Comparison of ENCODE assay signal across 17 cellular contexts in the genomic region with DNA sequence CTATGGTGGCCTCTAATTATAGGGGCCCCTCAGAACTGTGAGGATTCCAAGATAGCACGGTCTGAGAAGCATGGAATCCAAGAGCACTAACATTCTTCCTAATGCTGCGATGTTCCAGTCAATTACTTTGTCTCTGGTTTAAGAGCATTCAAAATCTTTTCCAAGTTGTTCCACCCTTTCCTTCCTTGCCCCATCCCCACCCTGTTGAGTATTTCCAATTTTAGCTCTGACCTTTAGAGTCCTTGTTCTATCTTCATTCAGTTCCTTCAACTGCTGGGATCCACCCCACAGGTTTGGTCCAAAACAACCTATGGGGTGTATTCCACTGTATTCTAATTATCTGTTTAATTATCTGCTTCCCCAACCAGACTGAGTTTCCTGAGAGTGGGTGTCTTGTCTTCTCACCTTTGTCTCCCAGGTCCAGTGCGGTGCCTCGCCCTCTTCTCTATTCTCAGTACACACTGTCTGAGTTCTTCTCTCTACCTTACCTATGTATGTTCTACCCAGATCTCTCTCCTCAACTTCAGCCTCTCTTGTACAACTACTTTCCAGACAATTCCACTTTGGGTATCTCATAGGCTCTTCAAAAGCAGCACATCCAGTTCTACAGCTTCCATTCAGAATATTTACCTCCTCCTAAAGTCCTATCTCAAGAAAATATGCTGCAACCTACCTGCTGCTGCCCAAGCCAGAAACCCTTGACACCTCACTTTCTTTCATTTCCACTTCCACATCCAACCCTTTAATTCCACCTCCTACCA. TPM values are rescaled to one million over a fixed set of nuclear protein-coding genes. Genes with fewer than 3 reads are reported as not detected.
DNase-seq lines count a peak whose midpoint lies in the region; ATAC-seq and TF ChIP-seq lines count a peak whose summit lies in the region.
"Had no signal": no experiment of that assay in that cellular context is flagged by ENCODE, and none has a peak within 500 bp of the region (broad histone marks: within the 10 kb centered on the region; RNA-seq: fewer than 3 reads in every experiment).

No MANE protein-coding gene starts in this region.

- no peaks in the 10 kb centered on the region; the same call in 2 of the 3 replicates for H3K36me3 Mint-ChIP-seq in GM23338 (ENCODE audit: low read depth)
- peaks cover 3% of the 10 kb centered on the region for H3K36me3 Mint-ChIP-seq in activated CD4-positive, alpha-beta memory T cell treated with anti-CD3 and anti-CD28 coated beads, Interleukin-2, amount 10 ng/mL, durations not matched to agents 7 days and 5 days (ENCODE audit: low read depth)
- H3K36me3 Mint-ChIP-seq: mesothelial cell of epicardium had no signal

- H3K36me3 ChIP-seq in GM23338 (ENCODE audit: insufficient read depth) (no peaks in the 10 kb centered on the region), parathyroid adenoma (ENCODE audit: control insufficient read depth, insufficient read depth, low read length) (no peaks in the 10 kb centered on the region)
- H3K36me3 ChIP-seq: BLaER1 treated with 17β-estradiol and CSF1 and Interleukin-3, amounts not matched to agents 10 nM and 100 nM; ovary had no signal

- H3K27me3 Mint-ChIP-seq in GM23338 (ENCODE audit: insufficient read depth, low read depth, poor library complexity) = no peaks in the 10 kb centered on the region
- peaks cover 13% of the 10 kb centered on the region for H3K27me3 Mint-ChIP-seq in activated CD4-positive, alpha-beta memory T cell treated with anti-CD3 and anti-CD28 coated beads, Interleukin-2, amount 10 ng/mL, durations not matched to agents 7 days and 5 days

- peak overlapping the region; percentile 4; the same call in 1 of the 2 replicates for H2AFZ ChIP-seq in GM23338
- H2AFZ ChIP-seq in parathyroid adenoma = no peak overlapping the region

- H3F3A ChIP-seq in GM23338 (replicated peaks; ENCODE audit: low read depth) = no peaks in the 10 kb centered on the region

- H3K9ac ChIP-seq in parathyroid adenoma = no peak overlapping the region
- H3K9ac ChIP-seq: BLaER1 treated with 17β-estradiol and CSF1 and Interleukin-3, amounts not matched to agents 10 nM and 100 nM had no signal

- peaks cover 9% of the 10 kb centered on the region for H3K4me1 ChIP-seq in GM23338 (ENCODE audit: insufficient read depth)
- no peaks in the 10 kb centered on the region for H3K4me1 ChIP-seq in parathyroid adenoma

- H3K27ac ChIP-seq in C4-2B (peak overlapping the region; percentile 46; the same call in 1 of the 2 replicates), GM23338 (ENCODE audit: low read depth) (no peak overlapping the region), parathyroid adenoma (peak overlapping the region; percentile 2)
- H3K27ac ChIP-seq: BLaER1 treated with 17β-estradiol and CSF1 and Interleukin-3, amounts not matched to agents 10 nM and 100 nM; ovary had no signal

- H3K9me3 Mint-ChIP-seq in GM23338 = peaks cover 8% of the 10 kb centered on the region
- peaks cover 6% of the 10 kb centered on the region for H3K9me3 Mint-ChIP-seq in activated CD4-positive, alpha-beta memory T cell treated with anti-CD3 and anti-CD28 coated beads, Interleukin-2, amount 10 ng/mL, durations not matched to agents 7 days and 5 days

- H3K4me3 ChIP-seq in GM23338 = no peak overlapping the region
- H3K4me3 ChIP-seq in parathyroid adenoma (ENCODE audit: low read depth, low read length) = no peak overlapping the region
- H3K4me3 ChIP-seq: BLaER1 treated with 17β-estradiol and CSF1 and Interleukin-3, amounts not matched to agents 10 nM and 100 nM; ovary had no signal

- H4K20me1 ChIP-seq in GM23338 (replicated peaks; ENCODE audit: insufficient read depth) = no peaks in the 10 kb centered on the region
- H4K20me1 ChIP-seq: BLaER1 treated with 17β-estradiol and CSF1 and Interleukin-3, amounts not matched to agents 10 nM and 100 nM had no signal

- TF ChIP-seq CTCF in C4-2B (conservative IDR thresholded peaks at IDR 0.05) = no peak
- TF ChIP-seq CTCF in GM23338 (conservative IDR thresholded peaks at IDR 0.05; ENCODE audit: low read depth in 2 of 2) = no peak
- no peak for TF ChIP-seq CTCF in parathyroid adenoma (IDR thresholded peaks at IDR 0.05)

- H3K79me2 ChIP-seq in GM23338 (replicated peaks; ENCODE audit: insufficient read depth) = no peaks in the 10 kb centered on the region
- no peaks in the 10 kb centered on the region for H3K79me2 ChIP-seq in parathyroid adenoma

- CTCF ChIA-PET in activated CD4-positive, alpha-beta memory T cell treated with anti-CD3 and anti-CD28 coated beads, Interleukin-2, amount 10 ng/mL, durations not matched to agents 7 days and 5 days (lab: Charles Lee) = interaction anchor here (1.1 to 2.2 kb wide), 3 partner anchors 20 to 377 kb away, joined by 3 to 7 read pairs (median 6); no protein-coding TSS in a partner anchor

- H3K4me2 ChIP-seq in GM23338 (no peak overlapping the region), parathyroid adenoma (ENCODE audit: low read length) (no peak overlapping the region)

- no peaks in the 10 kb centered on the region for H3K9me3 ChIP-seq in parathyroid adenoma (ENCODE audit: control insufficient read depth, low read length)
- H3K9me3 ChIP-seq: ovary had no signal

- ATAC-seq in GM23338 (no peak), left ventricle myocardium superior (peak; percentile 56), HG03354 (IDR thresholded peaks at IDR 0.05; ENCODE audit: poor library complexity, severe bottlenecking, unreplicated experiment) (no peak)
- ATAC-seq: activated naive CD8-positive, alpha-beta T cell treated with anti-CD3 and anti-CD28 coated beads, Interleukin-2, amount 50 U/mL, for 24 hours; natural killer cell had no signal

- no peaks in the 10 kb centered on the region; the same call in 1 of the 2 replicates for H3K9me2 ChIP-seq in GM23338 (ENCODE audit: insufficient read depth)

- POLR2A ChIA-PET in activated CD4-positive, alpha-beta memory T cell treated with anti-CD3 and anti-CD28 coated beads, Interleukin-2, amount 10 ng/mL, durations not matched to agents 7 days and 5 days (lab: Charles Lee) = interaction anchor here (0.7 kb wide), 1 partner anchor 25 kb away, joined by 3 read pairs; a partner anchor contains a TSS

- no peak overlapping the region for H3K27ac Mint-ChIP-seq in GM23338
- no peak overlapping the region for H3K27ac Mint-ChIP-seq in activated CD4-positive, alpha-beta memory T cell treated with anti-CD3 and anti-CD28 coated beads, Interleukin-2, amount 10 ng/mL, durations not matched to agents 7 days and 5 days
- H3K27ac Mint-ChIP-seq: activated naive CD8-positive, alpha-beta T cell treated with anti-CD3 and anti-CD28 coated beads, Interleukin-2, amount 50 U/mL, for 24 hours; WTC11 had no signal

- H3K4me3 Mint-ChIP-seq in GM23338 = no peak overlapping the region
- no peak overlapping the region for H3K4me3 Mint-ChIP-seq in activated CD4-positive, alpha-beta memory T cell treated with anti-CD3 and anti-CD28 coated beads, Interleukin-2, amount 10 ng/mL, durations not matched to agents 7 days and 5 days
- H3K4me3 Mint-ChIP-seq: activated naive CD8-positive, alpha-beta T cell treated with anti-CD3 and anti-CD28 coated beads, Interleukin-2, amount 50 U/mL, for 24 hours; mesothelial cell of epicardium; natural killer cell; WTC11 had no signal

- peaks cover 17% of the 10 kb centered on the region for H3K4me1 Mint-ChIP-seq in GM23338
- peaks cover 3% of the 10 kb centered on the region for H3K4me1 Mint-ChIP-seq in activated CD4-positive, alpha-beta memory T cell treated with anti-CD3 and anti-CD28 coated beads, Interleukin-2, amount 10 ng/mL, durations not matched to agents 7 days and 5 days

- H3K27me3 ChIP-seq in GM23338 (ENCODE audit: insufficient read depth) (no peaks in the 10 kb centered on the region), parathyroid adenoma (ENCODE audit: control insufficient read depth, insufficient read depth, low read length) (no peaks in the 10 kb centered on the region)
- H3K27me3 ChIP-seq: BLaER1 treated with 17β-estradiol and CSF1 and Interleukin-3, amounts not matched to agents 10 nM and 100 nM; ovary had no signal

- intact Hi-C loops in left ventricle myocardium superior (cut with micrococcal nuclease) = no loop called here

- DNase-seq in GM23338 (ENCODE audit: low spot score) (no peak), left ventricle myocardium superior (no peak), MV-4-11 (lab: John Stamatoyannopoulos, UW) (no peak)
- DNase-seq in activated CD4-positive, alpha-beta memory T cell treated with anti-CD3 and anti-CD28 coated beads, Interleukin-2, amount 10 ng/mL, durations not matched to agents 7 days and 5 days = no peak
- DNase-seq: activated CD4-positive, alpha-beta T cell treated with anti-CD3 and anti-CD28 coated beads, Interleukin-2, amount 50 U/mL, for 4 hours; activated effector memory CD4-positive, alpha-beta T cell treated with anti-CD3 and anti-CD28 coated beads, Interleukin-2, amount 50 U/mL, for 16 hours; activated naive CD8-positive, alpha-beta T cell treated with anti-CD3 and anti-CD28 coated beads, Interleukin-2, amount 50 U/mL, for 24 hours; effector CD4-positive, alpha-beta T cell; Karpas-422; natural killer cell; ovary had no signal

TF ChIP-seq in GM23338, 12 proteins besides CTCF, POLR2A, EP300 and RAD21 (continues in another document):
- no peak for TF ChIP-seq EZH2 (IDR thresholded peaks at IDR 0.05; ENCODE audit: low read depth, unreplicated experiment)

RNA-seq across cellular contexts. Expression of a gene that starts 25.0 kb away (rescaled TPM):
- total RNA-seq in GM23338 (2014; rRNA removed; shearing (Covaris generic)) = 33.8 and 46.1 TPM in 2 replicates
- polyA plus RNA-seq in GM23338 (2016; fragmentation: Nextera tagmentation; extraction: Ambion mirVana) = 11.7 and 13.2 TPM in 2 replicates
- 8.9 TPM for total RNA-seq in left ventricle myocardium superior
- total RNA-seq in activated CD4-positive, alpha-beta memory T cell treated with anti-CD3 and anti-CD28 coated beads, Interleukin-2, amount 10 ng/mL, durations not matched to agents 7 days and 5 days = 10 to 100 TPM; 17.4 to 18.6 TPM
